In genomic region chr14:99598774-99599173, GRCh38 we compare ENCODE assay signal across 14 cellular contexts. TPM values are rescaled to one million over a fixed set of nuclear protein-coding genes. Genes with fewer than 3 reads are reported as not detected.
DNase-seq lines count a peak whose midpoint lies in the region; FAIRE-seq and TF ChIP-seq lines count a peak whose summit lies in the region.
"Had no signal": no experiment of that assay in that cellular context is flagged by ENCODE, and none has a peak within 500 bp of the region (broad histone marks: within the 10 kb centered on the region; RNA-seq: fewer than 3 reads in every experiment).

No MANE protein-coding gene starts in this region.

- H3K27ac ChIP-seq in colonic mucosa: peak overlapping the region; percentile 52
- peak overlapping the region; percentile 53 to 88 for H3K27ac ChIP-seq in mucosa of rectum (ENCODE audit: low read depth in 2 of 2, low read length in 2 of 2)
- no peak overlapping the region for H3K27ac ChIP-seq in testis
- H3K27ac ChIP-seq: coronary artery had no signal

- intact Hi-C loops in colonic mucosa (cut with DNase I): no loop called here
- intact Hi-C loops in testis (cut with DNase I; ENCODE audit: low total_unique reads): no loop called here

- H3K9ac ChIP-seq in colonic mucosa (ENCODE audit: low read depth in 2 of 2, low read length in 2 of 2) (peak overlapping the region in 1 of 2 donors; percentile 42), mucosa of rectum (ENCODE audit: low read depth in 1 of 2, low read length in 2 of 2) (peak overlapping the region in 1 of 2 donors; percentile 5)

- H3K36me3 ChIP-seq in colonic mucosa (no peaks in the 10 kb centered on the region), mucosa of rectum (ENCODE audit: control insufficient read depth in 2 of 2, insufficient read depth in 2 of 2, low read length in 2 of 2) (no peaks in the 10 kb centered on the region), testis (ENCODE audit: low read depth, missing control alignments) (no peaks in the 10 kb centered on the region)

- H3K4me1 ChIP-seq in colonic mucosa: peaks cover 40% of the 10 kb centered on the region
- H3K4me1 ChIP-seq in mucosa of rectum (ENCODE audit: control insufficient read depth in 2 of 2, insufficient read depth in 2 of 2, low read length in 2 of 2): peaks cover 84 to 85% of the 10 kb centered on the region in 2 donors
- peaks cover 38% of the 10 kb centered on the region for H3K4me1 ChIP-seq in testis

- no peak for FAIRE-seq in HTR-8/SVneo (lab: Jason Lieb, UNC)
- FAIRE-seq: astrocyte had no signal

- H3K4me3 ChIP-seq in colonic mucosa: no peak overlapping the region
- H3K4me3 ChIP-seq in mucosa of rectum (ENCODE audit: low read length in 2 of 2): peak overlapping the region in 1 of 2 donors; percentile 42
- H3K4me3 ChIP-seq in testis: no peak overlapping the region
- H3K4me3 ChIP-seq: coronary artery had no signal

- 36 to 51% methylated on average over 3 of the region's 3 CpGs for WGBS in testis, 2 donors

- no peak for TF ChIP-seq POLR2A in testis (IDR thresholded peaks at IDR 0.05)

- DNase-seq in NCI-H82 (lab: John Stamatoyannopoulos, UW) (peak; percentile 26), NCI-H82 treated with DMSO at 0.1 percent for 48 hours (lab: John Stamatoyannopoulos, UW; ENCODE audit: unreplicated experiment) (no peak), colonic mucosa (no peak), superior temporal gyrus (ENCODE audit: extremely low spot score) (peak; percentile 39), testis (no peak), NCI-H524 (lab: John Stamatoyannopoulos, UW) (no peak), HTR-8/SVneo (ENCODE audit: insufficient read length, low spot score) (no peak)
- DNase-seq: 8988T, NCI-H1436, SIG-M5, T-helper 17 cell had no signal

- TF ChIP-seq CTCF in colonic mucosa (IDR thresholded peaks at IDR 0.05) (no peak), testis (IDR thresholded peaks at IDR 0.05) (no peak)

- H3K9me3 ChIP-seq in colonic mucosa (no peaks in the 10 kb centered on the region), mucosa of rectum (ENCODE audit: control insufficient read depth in 2 of 2, low read length in 2 of 2) (no peaks in the 10 kb centered on the region), testis (no peaks in the 10 kb centered on the region)

- H3K27me3 ChIP-seq in colonic mucosa (no peaks in the 10 kb centered on the region), mucosa of rectum (ENCODE audit: control insufficient read depth in 2 of 2, insufficient read depth in 2 of 2, low read length in 2 of 2) (no peaks in the 10 kb centered on the region), testis (no peaks in the 10 kb centered on the region)

RNA-seq across cellular contexts. Expression of gene CCDC85C, which starts 5.2 kb away (rescaled TPM):
- total RNA-seq in colonic mucosa: 10 to 100 TPM; 54.0 to 73.4 TPM
- total RNA-seq in testis: 10 to 100 TPM; 26.4 to 28.3 TPM
- 25.6 TPM for polyA plus RNA-seq in testis (ENCODE audit: insufficient read depth, low read depth, low replicate concordance)

RNA-seq across cellular contexts. Expression of gene HHIPL1, which starts 46.2 kb away (rescaled TPM):
- total RNA-seq in colonic mucosa (under 1 TPM; 0.44 to 0.93 TPM), testis (1 to 10 TPM; 2.7 to 3.9 TPM)
- polyA plus RNA-seq in testis (ENCODE audit: insufficient read depth, low read depth, low replicate concordance): 1.0 TPM

Comparison
In these comparisons a context has a peak if more than half of its experiments do, and no peak if none do; other contexts are left out.
1. DNase-seq: peak in NCI-H82 (single experiment) and superior temporal gyrus (single experiment); none in NCI-H82 treated with DMSO at 0.1 percent for 48 hours (single experiment), colonic mucosa (single experiment), testis (single experiment), NCI-H524 (0 of 2) and HTR-8/SVneo (single experiment).
2. H3K27ac ChIP-seq: peak in colonic mucosa (single experiment) and mucosa of rectum (2 of 2); none in testis (0 of 2).